8 cellular contexts compared by ENCODE assay signal in genomic region chr1:36397378-36398230, GRCh38. TPM values are rescaled to one million over a fixed set of nuclear protein-coding genes. Genes with fewer than 3 reads are reported as not detected.
DNase-seq lines count a peak whose midpoint lies in the region; ATAC-seq, FAIRE-seq and TF ChIP-seq lines count a peak whose summit lies in the region.

Gene LSM10, minus strand, starts transcription at chr1:36397908. Its CDS starts 3,779 bp downstream, at chr1:36394129.

- in situ Hi-C loops in HepG2 (cut with HindIII; ENCODE audit: extremely low pct_ligation_motif_present, low pct_unique_long_range_greater_than_20kb): no loop called here

- no peaks in the 10 kb centered on the region for H4K20me1 ChIP-seq in HepG2 (ENCODE audit: insufficient read depth, low read length)

- no peaks in the 10 kb centered on the region for H3K9me3 ChIP-seq in HepG2 (ENCODE audit: low read length)

- H3K27me3 ChIP-seq in HepG2 (ENCODE audit: control insufficient read depth in 1 of 2, insufficient read depth in 2 of 2, low read length in 2 of 2): no peaks in the 10 kb centered on the region; a peak in 1 of 5 replicates

- peaks cover 5 to 15% of the 10 kb centered on the region in 2 experiments; a peak in 4 of 5 replicates for H3K36me3 ChIP-seq in HepG2 (replicated peaks in 1 of 2; ENCODE audit: control insufficient read depth in 1 of 2, insufficient read depth in 2 of 2, low read length in 2 of 2)

- H3K9ac ChIP-seq in HepG2 (ENCODE audit: insufficient read depth, low read depth, low read length): peak within 1 kb of the TSS; percentile 94

- TF ChIP-seq POLR2A in HepG2 (IDR thresholded peaks at IDR 0.05; ENCODE audit: insufficient read depth in 1 of 2, low read depth in 2 of 2, low read length in 2 of 2): peak; percentile 80 to 90

- peak within 1 kb of the TSS; percentile 87 to 92 (median 91) for H3K4me3 ChIP-seq in HepG2 (replicated peaks in 1 of 3; ENCODE audit: insufficient read depth in 1 of 3, low read depth in 2 of 3, low read length in 3 of 3)

- H3K4me1 ChIP-seq in HepG2 (ENCODE audit: insufficient read depth, low read length): peaks cover 41% of the 10 kb centered on the region

- peak; percentile 50 for ATAC-seq in GM19438 (IDR thresholded peaks at IDR 0.05; ENCODE audit: low read depth, unreplicated experiment)
- peak; percentile 41 for ATAC-seq in HG03571 (IDR thresholded peaks at IDR 0.05; ENCODE audit: unreplicated experiment)
- ATAC-seq in HepG2: peak; percentile 66

- H3K4me1 Mint-ChIP-seq in CD14-positive monocyte: peaks cover 42% of the 10 kb centered on the region

- peak within 1 kb of the TSS; percentile 96 to 98 for H3K4me3 Mint-ChIP-seq in CD14-positive monocyte

- no TSS peak for BruUV-seq in HepG2 (replicated peaks; lab: Mats Ljungman, UMichigan)

- H3K27me3 Mint-ChIP-seq in CD14-positive monocyte (ENCODE audit: low read depth in 3 of 3): peaks cover 0 to 8% (median 0%) of the 10 kb centered on the region in 3 donors

- peaks cover 15% of the 10 kb centered on the region for H3K79me2 ChIP-seq in HepG2 (ENCODE audit: insufficient read depth, low read length)

- H3K27ac Mint-ChIP-seq in CD14-positive monocyte: peak within 1 kb of the TSS; percentile 96 to 99 (median 98)

- FAIRE-seq in HepG2 (lab: Jason Lieb, UNC): peak; percentile 79

- WGBS in HepG2 (ENCODE audit: low lambda C conversion rate): under 1% methylated on average over 46 of the region's 60 CpGs

- DNase-seq in CD14-positive monocyte (ENCODE audit: low spot score) (peak; percentile 90), NCI-H82 (lab: John Stamatoyannopoulos, UW) (peak; percentile 98), dermis blood vessel endothelial cell (peak; percentile 96), HepG2 (ENCODE audit: low spot score) (peak; percentile 87)
- DNase-seq in activated CD4-positive, alpha-beta T cell treated with anti-CD3 and anti-CD28 coated beads, Interleukin-2, amount 50 U/mL, for 4 hours: peak; percentile 89 to 90
- DNase-seq in stimulated activated CD4-positive, alpha-beta T cell treated with anti-CD3 and anti-CD28 coated beads, Interleukin-4, amount 100 ng/mL, for 1 hour: peak; percentile 93

- H3K36me3 Mint-ChIP-seq in CD14-positive monocyte: peaks cover 21 to 37% of the 10 kb centered on the region in 2 donors

- no peak for TF ChIP-seq EP300 in HepG2 (IDR thresholded peaks at IDR 0.05; ENCODE audit: low read depth in 2 of 2, low read length in 2 of 2)
- TF ChIP-seq EP300 in HepG2 (CRISPR knock-in tag; IDR thresholded peaks at IDR 0.05; ENCODE audit: borderline replicate concordance): no peak; the same call in 1 of the 2 replicates

- TF ChIP-seq CTCF in CD14-positive monocyte (IDR thresholded peaks at IDR 0.05) (no peak), HepG2 (CRISPR knock-in tag; IDR thresholded peaks at IDR 0.05) (peak; percentile 24)

- H3K27ac ChIP-seq in HepG2 (ENCODE audit: extremely low read length, insufficient read depth, low read length): peak within 1 kb of the TSS; percentile 80

- no peak for TF ChIP-seq RAD21 in HepG2 (CRISPR knock-in tag; IDR thresholded peaks at IDR 0.05)

- POLR2A ChIA-PET in HepG2 (lab: Yijun Ruan, JAX): interaction anchor here (0.8 to 8.5 kb wide), 6 partner anchors 10 to 89 kb away, joined by 3 to 391 read pairs (median 4); partner anchors contain the start of genes MRPS15 and STK40

- peak within 1 kb of the TSS; percentile 81 for H3K4me2 ChIP-seq in HepG2 (ENCODE audit: low read depth, low read length)

- H3K9me3 Mint-ChIP-seq in CD14-positive monocyte: peaks cover 0 to 8% (median 2%) of the 10 kb centered on the region in 7 donors

- CTCF ChIA-PET in HepG2 (lab: Yijun Ruan, JAX; ENCODE audit: low intra/inter-chr PET ratio, low total read pairs): no interaction called here

- H2AFZ ChIP-seq in HepG2 (ENCODE audit: low read length): no peak within 1 kb of the TSS

- intact Hi-C loops in CD14-positive monocyte (cut with micrococcal nuclease) (loop anchor here in 1 of 2 donors (1.0 kb wide), 1 partner anchor 11 kb away; no protein-coding TSS in a partner anchor), HepG2 (cut with micrococcal nuclease; ENCODE audit: unreplicated experiment) (loop anchor here (1.0 kb wide), 1 partner anchor 11 kb away; no protein-coding TSS in a partner anchor)

TF ChIP-seq in HepG2, 621 proteins besides CTCF, POLR2A, EP300 and RAD21 (continues in another document):
- peak; percentile 69; the same call in 1 of the 2 replicates for TF ChIP-seq ZBTB2 (CRISPR knock-in tag; IDR thresholded peaks at IDR 0.05; ENCODE audit: low read depth)
- TF ChIP-seq, protein P1, sequence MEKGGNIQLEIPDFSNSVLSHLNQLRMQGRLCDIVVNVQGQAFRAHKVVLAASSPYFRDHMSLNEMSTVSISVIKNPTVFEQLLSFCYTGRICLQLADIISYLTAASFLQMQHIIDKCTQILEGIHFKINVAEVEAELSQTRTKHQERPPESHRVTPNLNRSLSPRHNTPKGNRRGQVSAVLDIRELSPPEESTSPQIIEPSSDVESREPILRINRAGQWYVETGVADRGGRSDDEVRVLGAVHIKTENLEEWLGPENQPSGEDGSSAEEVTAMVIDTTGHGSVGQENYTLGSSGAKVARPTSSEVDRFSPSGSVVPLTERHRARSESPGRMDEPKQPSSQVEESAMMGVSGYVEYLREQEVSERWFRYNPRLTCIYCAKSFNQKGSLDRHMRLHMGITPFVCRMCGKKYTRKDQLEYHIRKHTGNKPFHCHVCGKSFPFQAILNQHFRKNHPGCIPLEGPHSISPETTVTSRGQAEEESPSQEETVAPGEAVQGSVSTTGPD (CRISPR knock-in tag; IDR thresholded peaks at IDR 0.05): no peak
- TF ChIP-seq FOXA3 (CRISPR knock-in tag; IDR thresholded peaks at IDR 0.05): 0 out of 2 replicates have a peak, but pooled peaks have one; percentile 33
- TF ChIP-seq ZNF557 (CRISPR knock-in tag; IDR thresholded peaks at IDR 0.05): 0 out of 2 replicates have a peak, but pooled peaks have one; percentile 56
- TF ChIP-seq THAP11 (CRISPR knock-in tag; IDR thresholded peaks at IDR 0.05): peak; percentile 99
- TF ChIP-seq ZNF143 (CRISPR knock-in tag; IDR thresholded peaks at IDR 0.05): peak; percentile 96
- TF ChIP-seq, protein P2, sequence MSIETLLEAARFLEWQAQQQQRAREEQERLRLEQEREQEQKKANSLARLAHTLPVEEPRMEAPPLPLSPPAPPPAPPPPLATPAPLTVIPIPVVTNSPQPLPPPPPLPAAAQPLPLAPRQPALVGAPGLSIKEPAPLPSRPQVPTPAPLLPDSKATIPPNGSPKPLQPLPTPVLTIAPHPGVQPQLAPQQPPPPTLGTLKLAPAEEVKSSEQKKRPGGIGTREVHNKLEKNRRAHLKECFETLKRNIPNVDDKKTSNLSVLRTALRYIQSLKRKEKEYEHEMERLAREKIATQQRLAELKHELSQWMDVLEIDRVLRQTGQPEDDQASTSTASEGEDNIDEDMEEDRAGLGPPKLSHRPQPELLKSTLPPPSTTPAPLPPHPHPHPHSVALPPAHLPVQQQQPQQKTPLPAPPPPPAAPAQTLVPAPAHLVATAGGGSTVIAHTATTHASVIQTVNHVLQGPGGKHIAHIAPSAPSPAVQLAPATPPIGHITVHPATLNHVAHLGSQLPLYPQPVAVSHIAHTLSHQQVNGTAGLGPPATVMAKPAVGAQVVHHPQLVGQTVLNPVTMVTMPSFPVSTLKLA (IDR thresholded peaks at IDR 0.05): peak; percentile 52
- no peak for TF ChIP-seq ZNF619 (CRISPR knock-in tag; IDR thresholded peaks at IDR 0.05)
- TF ChIP-seq POLR2G (IDR thresholded peaks at IDR 0.05; ENCODE audit: low read depth, low read length): peak; percentile 94
- no peak for TF ChIP-seq NFATC3 (CRISPR knock-in tag; IDR thresholded peaks at IDR 0.05)
- peak; percentile 82 for TF ChIP-seq NFYB (CRISPR knock-in tag; IDR thresholded peaks at IDR 0.05)

RNA-seq across cellular contexts. Expression of gene LSM10, which starts in this region (rescaled TPM):
- polyA plus RNA-seq in CD14-positive monocyte (100 to 1,000 TPM; 224 to 234 TPM), HepG2 (2011; rRNA removed) (52.0 and 61.6 TPM in 2 replicates)
- total RNA-seq in dermis blood vessel endothelial cell (9.9 and 13.0 TPM in 2 replicates), HepG2 (2016; rRNA removed; fragmentation: Illumina TruSeq; extraction: Trizol) (14.0 and 17.0 TPM in 2 replicates)
- total RNA-seq in HepG2 (2016; cell fraction: cytosol; rRNA removed; fragmentation: Illumina TruSeq; extraction: Trizol; ENCODE audit: low read depth): 56.5 and 60.8 TPM in 2 replicates
- total RNA-seq in HepG2 (2016; cell fraction: insoluble cytoplasmic fraction; rRNA removed; fragmentation: Illumina TruSeq; extraction: Trizol): 14.8 TPM in 2 replicates
- total RNA-seq in HepG2 (2016; cell fraction: membrane; rRNA removed; fragmentation: Illumina TruSeq; extraction: Trizol): 50.9 and 52.1 TPM in 2 replicates
- 6.1 and 9.2 TPM in 2 replicates for total RNA-seq in HepG2 (2016; cell fraction: nucleus; rRNA removed; fragmentation: Illumina TruSeq; extraction: Trizol)
- polyA plus RNA-seq in HepG2 (2011; cell fraction: cytosol; rRNA removed): 52.4 and 63.1 TPM in 2 replicates
- polyA plus RNA-seq in HepG2 (2011; cell fraction: nucleus; rRNA removed): 18.3 and 21.3 TPM in 2 replicates
- polyA plus RNA-seq in HepG2 (2012): 22.5 and 35.0 TPM in 2 replicates
- 247 and 272 TPM in 2 replicates for polyA plus RNA-seq in HepG2 (2016; cell fraction: cytosol; fragmentation: Illumina TruSeq; extraction: Trizol; ENCODE audit: low read depth)
- 57.9 and 60.5 TPM in 2 replicates for polyA plus RNA-seq in HepG2 (2016; cell fraction: insoluble cytoplasmic fraction; fragmentation: Illumina TruSeq; extraction: Trizol; ENCODE audit: low read depth)
- polyA plus RNA-seq in HepG2 (2016; cell fraction: membrane; fragmentation: Illumina TruSeq; extraction: Trizol; ENCODE audit: low read depth): 158 and 176 TPM in 2 replicates
- 38.1 and 40.1 TPM in 2 replicates for polyA plus RNA-seq in HepG2 (2016; cell fraction: nucleus; fragmentation: Illumina TruSeq; extraction: Trizol; ENCODE audit: insufficient read depth, low read depth)
- polyA minus RNA-seq in HepG2 (2011; rRNA and poly(A)+ RNA removed; ENCODE audit: low replicate concordance): 38.9 and 99.2 TPM in 2 replicates
- polyA minus RNA-seq in HepG2 (2011; cell fraction: cytosol; rRNA and poly(A)+ RNA removed): 11.0 and 14.3 TPM in 2 replicates
- 9.0 and 11.3 TPM in 2 replicates for polyA minus RNA-seq in HepG2 (2011; cell fraction: nucleus; rRNA and poly(A)+ RNA removed)

Comparison
In these comparisons a context has a peak if more than half of its experiments do, and no peak if none do; other contexts are left out.
1. Peak in every context shown above with its lines: DNase-seq, ATAC-seq, H3K4me3 ChIP-seq and H3K27ac ChIP-seq.